In genomic region chr3:29565236-29565635, GRCh38 we compare ENCODE assay signal across 18 cellular contexts.
"Had no signal": no experiment of that assay in that cellular context is flagged by ENCODE, and none has a peak within 500 bp of the region (broad histone marks: within the 10 kb centered on the region; RNA-seq: fewer than 3 reads in every experiment).

No MANE protein-coding gene starts in this region.

- DNase-seq: activated CD4-positive, alpha-beta T cell treated with anti-CD3 and anti-CD28 coated beads for 1 hour; activated gamma-delta T cell; amygdala; brain microvascular endothelial cell; effector CD4-positive, alpha-beta T cell; foreskin keratinocyte; hippocampal formation; left colon; natural killer cell; pancreas; stimulated activated naive B cell treated with anti-CD40 and anti-IgM and Interleukin-4, amounts not matched to agents 10 μg/mL and 1 μg/mL and 100 μg/mL, for 72 hours; T-helper 2 cell; upper lobe of right lung had no signal

- H3K36me3 ChIP-seq: brain microvascular endothelial cell, pancreas, upper lobe of right lung had no signal

- H3K27ac ChIP-seq: brain microvascular endothelial cell, foreskin keratinocyte, pancreas, upper lobe of right lung, VCaP had no signal

- H3K4me1 Mint-ChIP-seq: central memory CD8-positive, alpha-beta T cell; natural killer cell; stimulated activated naive B cell treated with anti-CD40 and anti-IgM and Interleukin-4, amounts not matched to agents 10 μg/mL and 1 μg/mL and 100 μg/mL, for 72 hours had no signal

- H3K4me3 ChIP-seq: lung, pancreas, upper lobe of right lung had no signal

- H3K27ac Mint-ChIP-seq: activated naive CD8-positive, alpha-beta T cell; natural killer cell; stimulated activated naive B cell treated with anti-CD40 and anti-IgM and Interleukin-4, amounts not matched to agents 10 μg/mL and 1 μg/mL and 100 μg/mL, for 72 hours had no signal

- H3K4me3 Mint-ChIP-seq: activated naive CD8-positive, alpha-beta T cell; central memory CD8-positive, alpha-beta T cell; natural killer cell; stimulated activated naive B cell treated with anti-CD40 and anti-IgM and Interleukin-4, amounts not matched to agents 10 μg/mL and 1 μg/mL and 100 μg/mL, for 72 hours had no signal

- H3K4me1 ChIP-seq: foreskin keratinocyte, pancreas had no signal

- H3K9me3 Mint-ChIP-seq: stimulated activated naive B cell treated with anti-CD40 and anti-IgM and Interleukin-4, amounts not matched to agents 10 μg/mL and 1 μg/mL and 100 μg/mL, for 72 hours had no signal

- H3K27me3 ChIP-seq: brain microvascular endothelial cell, foreskin keratinocyte, pancreas, upper lobe of right lung had no signal

- FAIRE-seq: islet of Langerhans, pancreas had no signal

- H3K27me3 Mint-ChIP-seq: activated naive CD8-positive, alpha-beta T cell; central memory CD8-positive, alpha-beta T cell; stimulated activated naive B cell treated with anti-CD40 and anti-IgM and Interleukin-4, amounts not matched to agents 10 μg/mL and 1 μg/mL and 100 μg/mL, for 72 hours had no signal

- H3K36me3 Mint-ChIP-seq: activated naive CD8-positive, alpha-beta T cell; natural killer cell; stimulated activated naive B cell treated with anti-CD40 and anti-IgM and Interleukin-4, amounts not matched to agents 10 μg/mL and 1 μg/mL and 100 μg/mL, for 72 hours had no signal

- H3K9me3 ChIP-seq: pancreas, upper lobe of right lung had no signal
